Comparison of ENCODE assay signal across 1 cellular context in genomic region chr2:219509780-219510511, GRCh38.
TF ChIP-seq lines count a peak whose summit lies in the region.

No MANE protein-coding gene starts in this region.

TF ChIP-seq in K562, 482 proteins besides CTCF, POLR2A, EP300 and RAD21 (continued from another document and continues in another):
- peak in 1 of 2 experiments; percentile 61; a peak in 1 of 4 replicates for TF ChIP-seq ZNF318 (IDR thresholded peaks at IDR 0.05; ENCODE audit: borderline replicate concordance in 1 of 2, low read depth in 1 of 2)
- TF ChIP-seq FOXP4 (CRISPR knock-in tag; IDR thresholded peaks at IDR 0.05; ENCODE audit: borderline replicate concordance) = no peak
- TF ChIP-seq PHF8 (IDR thresholded peaks at IDR 0.05; ENCODE audit: borderline replicate concordance, low read length) = no peak
- TF ChIP-seq CREB5 (CRISPR knock-in tag; IDR thresholded peaks at IDR 0.05) = no peak
- peak; percentile 96 for TF ChIP-seq BCOR (IDR thresholded peaks at IDR 0.05)
- TF ChIP-seq SRSF3 (IDR thresholded peaks at IDR 0.05; ENCODE audit: insufficient read depth, low read length) = no peak
- TF ChIP-seq RCOR1 (IDR thresholded peaks at IDR 0.05; ENCODE audit: borderline replicate concordance in 1 of 2, low read depth in 2 of 2, low read length in 2 of 2) = peak; percentile 39 to 92; a peak in 3 of 4 replicates
- TF ChIP-seq CREB3L1 (IDR thresholded peaks at IDR 0.05; ENCODE audit: borderline replicate concordance, low read depth) = no peak
- TF ChIP-seq NCOA2 (IDR thresholded peaks at IDR 0.05; ENCODE audit: partially characterized antibody in 2 of 2) = no peak
- TF ChIP-seq SRSF9 (IDR thresholded peaks at IDR 0.05; ENCODE audit: borderline replicate concordance, low read depth, low read length) = no peak
- peak in 1 of 2 experiments; percentile 35; a peak in 1 of 4 replicates for TF ChIP-seq SIN3A (IDR thresholded peaks at IDR 0.05; ENCODE audit: borderline replicate concordance in 2 of 2, control insufficient read depth in 1 of 2, low read depth in 2 of 2, low read length in 2 of 2)
- no peak for TF ChIP-seq ADNP (tag; IDR thresholded peaks at IDR 0.05)
- no peak; the same call in 1 of the 2 replicates for TF ChIP-seq ZBTB33 (CRISPR knock-in tag; IDR thresholded peaks at IDR 0.05)
- no peak for TF ChIP-seq ELF2 (CRISPR knock-in tag; IDR thresholded peaks at IDR 0.05)
- no peak for TF ChIP-seq ZNF707 (CRISPR knock-in tag; conservative IDR thresholded peaks at IDR 0.05)
- no peak for TF ChIP-seq TFE3 (CRISPR knock-in tag; IDR thresholded peaks at IDR 0.05)
- TF ChIP-seq XRCC4 (IDR thresholded peaks at IDR 0.05; ENCODE audit: extremely low read depth, insufficient read depth, insufficient read length) = no peak
- TF ChIP-seq HES1 (IDR thresholded peaks at IDR 0.05; ENCODE audit: low read depth) = peak; percentile 88
- TF ChIP-seq SPI1 (IDR thresholded peaks at IDR 0.05; ENCODE audit: borderline replicate concordance, low read depth, low read length) = no peak
- no peak for TF ChIP-seq CUX1 (CRISPR knock-in tag; IDR thresholded peaks at IDR 0.05)
- no peak for TF ChIP-seq ZBTB34 (CRISPR knock-in tag; IDR thresholded peaks at IDR 0.05)
- no peak for TF ChIP-seq SIRT6 (IDR thresholded peaks at IDR 0.05; ENCODE audit: low read depth, low read length)
- no peak for TF ChIP-seq POLR3A (IDR thresholded peaks at IDR 0.05; ENCODE audit: borderline replicate concordance, extremely low read depth, insufficient read depth, insufficient read length)
- TF ChIP-seq ZNF165 (CRISPR knock-in tag; IDR thresholded peaks at IDR 0.05; ENCODE audit: borderline replicate concordance) = no peak
- no peak for TF ChIP-seq IRF2 (CRISPR knock-in tag; IDR thresholded peaks at IDR 0.05)
- TF ChIP-seq SNAPC5 (CRISPR knock-in tag; IDR thresholded peaks at IDR 0.05) = no peak
